Comparison of ENCODE assay signal across 1 cellular context in genomic region chr16:84117482-84117843, GRCh38.
TF ChIP-seq lines count a peak whose summit lies in the region.

No MANE protein-coding gene starts in this region.

TF ChIP-seq in K562, 482 proteins besides CTCF, POLR2A, EP300 and RAD21 (continued from another document):
- TF ChIP-seq HNRNPL (IDR thresholded peaks at IDR 0.05; ENCODE audit: low read depth, low read length) (no peak), SIN3A (IDR thresholded peaks at IDR 0.05; ENCODE audit: borderline replicate concordance in 2 of 2, control insufficient read depth in 1 of 2, low read depth in 2 of 2, low read length in 2 of 2) (no peak), POLR2H (tag; IDR thresholded peaks at IDR 0.05; ENCODE audit: low read depth) (no peak)
TF ChIP-seq in K562: peak in this region for 23.
